ENCODE assay signal across 18 cellular contexts in the genomic region with DNA sequence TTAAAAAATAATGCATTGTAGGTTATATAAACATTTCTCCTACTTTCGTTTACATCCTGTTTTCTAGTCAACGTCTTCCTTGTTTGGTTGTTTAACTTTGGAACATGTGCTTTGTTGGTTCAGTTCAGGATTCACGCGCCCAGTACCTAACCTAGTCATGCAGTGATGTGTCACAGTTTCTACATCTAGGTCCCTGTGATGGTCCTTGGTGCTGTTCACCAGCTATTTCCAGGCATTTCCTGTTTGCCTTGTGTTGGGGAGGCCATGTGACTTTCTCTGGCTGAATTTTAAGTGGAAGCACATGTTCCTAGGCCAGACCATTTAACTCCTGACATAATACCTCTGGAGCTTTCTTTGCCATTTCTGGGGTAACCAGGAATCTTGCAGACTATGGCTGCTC.
DNase-seq lines count a peak whose midpoint lies in the region; ATAC-seq and TF ChIP-seq lines count a peak whose summit lies in the region.
"Had no signal": no experiment of that assay in that cellular context is flagged by ENCODE, and none has a peak within 500 bp of the region (broad histone marks: within the 10 kb centered on the region; RNA-seq: fewer than 3 reads in every experiment).

No MANE protein-coding gene starts in this region.

- H3K27me3 Mint-ChIP-seq in CD4-positive, alpha-beta T cell: peaks cover 7% of the 10 kb centered on the region

- no peaks in the 10 kb centered on the region for H3K27me3 ChIP-seq in CD4-positive, alpha-beta T cell (ENCODE audit: control insufficient read depth, insufficient read depth, low read length)
- H3K27me3 ChIP-seq: Peyer's patch had no signal

- DNase-seq in EL: peak; percentile 78
- DNase-seq in SK-N-MC (ENCODE audit: low read depth, low spot score): peak; percentile 1
- peak; percentile 32 for DNase-seq in fibroblast of gingiva (ENCODE audit: low read depth)
- peak; percentile 61 for DNase-seq in renal cortical epithelial cell (ENCODE audit: low read depth)
- DNase-seq in CD4-positive, alpha-beta T cell: no peak
- DNase-seq in NCI-H1105 (lab: John Stamatoyannopoulos, UW): no peak
- DNase-seq: activated CD4-positive, alpha-beta T cell treated with anti-CD3 and anti-CD28 coated beads for 36 hours; activated naive CD8-positive, alpha-beta T cell treated with anti-CD3 and anti-CD28 coated beads, Interleukin-2, amount 10 ng/mL, durations not matched to agents 7 days and 5 days; activated T-cell treated with anti-CD3 and anti-CD28 coated beads, Interleukin-2, amount 50 U/mL, for 1 hour; COR-L47; KG1; natural killer cell; NCI-H187; Peyer's patch had no signal

- CTCF ChIA-PET in CD4-positive, alpha-beta T cell (lab: Charles Lee): no interaction called here

- H3K4me3 ChIP-seq in SK-N-MC: no peak overlapping the region
- H3K4me3 ChIP-seq: Peyer's patch, thoracic aorta had no signal

- no peak overlapping the region for H3K27ac ChIP-seq in SK-N-MC
- H3K27ac ChIP-seq in CD4-positive, alpha-beta T cell (ENCODE audit: low read depth, low read length): no peak overlapping the region
- H3K27ac ChIP-seq: Peyer's patch, thoracic aorta had no signal

- H3K4me1 Mint-ChIP-seq in CD4-positive, alpha-beta T cell (ENCODE audit: low read depth): no peaks in the 10 kb centered on the region
- H3K4me1 Mint-ChIP-seq: activated CD4-positive, alpha-beta T cell treated with anti-CD3 and anti-CD28 coated beads for 36 hours; activated naive CD8-positive, alpha-beta T cell treated with anti-CD3 and anti-CD28 coated beads, Interleukin-2, amount 10 ng/mL, durations not matched to agents 7 days and 5 days; central memory CD8-positive, alpha-beta T cell; natural killer cell had no signal

- H3K9me3 Mint-ChIP-seq in CD4-positive, alpha-beta T cell: peaks cover 2% of the 10 kb centered on the region

- H3K36me3 ChIP-seq in SK-N-MC (ENCODE audit: insufficient read depth, low read length): no peaks in the 10 kb centered on the region
- H3K36me3 ChIP-seq: Peyer's patch, thoracic aorta had no signal

- no peak overlapping the region for H3K9ac ChIP-seq in SK-N-MC (ENCODE audit: insufficient read length)

- no peak for ATAC-seq in HG02884 (IDR thresholded peaks at IDR 0.05; ENCODE audit: unreplicated experiment)
- ATAC-seq in CD4-positive, alpha-beta T cell (ENCODE audit: poor library complexity): no peak
- ATAC-seq: activated CD4-positive, alpha-beta T cell treated with anti-CD3 and anti-CD28 coated beads for 36 hours; natural killer cell had no signal

- peaks cover 4% of the 10 kb centered on the region; the same call in 1 of the 2 replicates for H3K9me3 ChIP-seq in SK-N-MC (ENCODE audit: low read depth, low read length)
- peaks cover 12% of the 10 kb centered on the region for H3K9me3 ChIP-seq in CD4-positive, alpha-beta T cell (ENCODE audit: control insufficient read depth, low read length)

- intact Hi-C loops in CD4-positive, alpha-beta T cell (cut with DNase I, micrococcal nuclease): no loop called here

- no peak overlapping the region for H3K4me3 Mint-ChIP-seq in CD4-positive, alpha-beta T cell
- H3K4me3 Mint-ChIP-seq: activated CD4-positive, alpha-beta T cell treated with anti-CD3 and anti-CD28 coated beads for 36 hours; activated naive CD8-positive, alpha-beta T cell treated with anti-CD3 and anti-CD28 coated beads, Interleukin-2, amount 10 ng/mL, durations not matched to agents 7 days and 5 days; central memory CD8-positive, alpha-beta T cell; natural killer cell; T-helper 1 cell treated with Interleukin-12 subunit alpha and Interleukin-12 subunit beta and Interleukin-4 antibody, amounts not matched to agents 30 μg/mL and 1 μg/mL, for 36 hours had no signal

- TF ChIP-seq CTCF in CD4-positive, alpha-beta T cell (IDR thresholded peaks at IDR 0.05): no peak

- H3K36me3 Mint-ChIP-seq in CD4-positive, alpha-beta T cell (ENCODE audit: low read depth): no peaks in the 10 kb centered on the region
- H3K36me3 Mint-ChIP-seq: activated naive CD8-positive, alpha-beta T cell treated with anti-CD3 and anti-CD28 coated beads, Interleukin-2, amount 10 ng/mL, durations not matched to agents 7 days and 5 days had no signal

- POLR2A ChIA-PET in CD4-positive, alpha-beta T cell (lab: Charles Lee): no interaction called here

- no peak overlapping the region for H3K27ac Mint-ChIP-seq in CD4-positive, alpha-beta T cell
- H3K27ac Mint-ChIP-seq: activated CD4-positive, alpha-beta T cell treated with anti-CD3 and anti-CD28 coated beads for 36 hours; activated naive CD8-positive, alpha-beta T cell treated with anti-CD3 and anti-CD28 coated beads, Interleukin-2, amount 10 ng/mL, durations not matched to agents 7 days and 5 days; natural killer cell; T-helper 1 cell treated with Interleukin-12 subunit alpha and Interleukin-12 subunit beta and Interleukin-4 antibody, amounts not matched to agents 30 μg/mL and 1 μg/mL, for 36 hours had no signal

Comparison
In these comparisons a context has a peak if more than half of its experiments do, and no peak if none do; other contexts are left out.
1. DNase-seq: peak in EL (single experiment), SK-N-MC (single experiment), fibroblast of gingiva (single experiment) and renal cortical epithelial cell (single experiment); none in CD4-positive, alpha-beta T cell (0 of 10) and NCI-H1105 (single experiment).